ENCODE assay signal across 15 cellular contexts in genomic region chr11:117794772-117795629, GRCh38. TPM values are rescaled to one million over a fixed set of nuclear protein-coding genes. Genes with fewer than 3 reads are reported as not detected.
DNase-seq lines count a peak whose midpoint lies in the region; TF ChIP-seq lines count a peak whose summit lies in the region.
"Had no signal": no experiment of that assay in that cellular context is flagged by ENCODE, and none has a peak within 500 bp of the region (broad histone marks: within the 10 kb centered on the region; RNA-seq: fewer than 3 reads in every experiment).

No MANE protein-coding gene starts in this region.

- no peaks in the 10 kb centered on the region for H3K36me3 ChIP-seq in CD8-positive, alpha-beta memory T cell (ENCODE audit: insufficient read depth, low read length)
- H3K36me3 ChIP-seq in hepatocyte (replicated peaks; ENCODE audit: insufficient read depth, low read depth) (no peaks in the 10 kb centered on the region), SK-N-SH (replicated peaks in 1 of 2; ENCODE audit: control insufficient read depth in 1 of 2, insufficient read depth in 2 of 2, low read length in 1 of 2) (no peaks in the 10 kb centered on the region)
- H3K36me3 ChIP-seq: breast epithelium, esophagus muscularis mucosa had no signal

- peaks cover 59 to 70% of the 10 kb centered on the region in 2 donors for H3K27me3 Mint-ChIP-seq in CD8-positive, alpha-beta memory T cell
- H3K27me3 Mint-ChIP-seq in nephron (ENCODE audit: low read depth): peaks cover 84% of the 10 kb centered on the region

- peaks cover 42% of the 10 kb centered on the region for H3K27me3 ChIP-seq in CD8-positive, alpha-beta memory T cell (ENCODE audit: insufficient read depth, low read length, poor library complexity, severe bottlenecking)
- H3K27me3 ChIP-seq in hepatocyte (peaks cover 78% of the 10 kb centered on the region), SK-N-SH (ENCODE audit: insufficient read depth) (peaks cover 28% of the 10 kb centered on the region)
- H3K27me3 ChIP-seq: testis had no signal

- 58% methylated on average over 25 of the region's 29 CpGs for WGBS in hepatocyte (ENCODE audit: low lambda C conversion rate, missing lambda C conversion rate)
- WGBS in SK-N-SH (ENCODE audit: low lambda C conversion rate): 64% methylated on average over 22 of the region's 29 CpGs

- H3K36me3 Mint-ChIP-seq in CD8-positive, alpha-beta memory T cell: no peaks in the 10 kb centered on the region
- H3K36me3 Mint-ChIP-seq in nephron (ENCODE audit: low read depth): no peaks in the 10 kb centered on the region

- no peaks in the 10 kb centered on the region for H3F3A ChIP-seq in SK-N-SH (replicated peaks; ENCODE audit: insufficient read depth)

- H3K9ac ChIP-seq in SK-N-SH: no peak overlapping the region

- peak overlapping the region; percentile 92 for H3K4me2 ChIP-seq in hepatocyte
- H3K4me2 ChIP-seq in SK-N-SH: no peak overlapping the region

- no peak for DNase-seq in CD8-positive, alpha-beta memory T cell
- DNase-seq in NCI-H526 (lab: John Stamatoyannopoulos, UW) (peak; percentile 76 to 85), hepatocyte (ENCODE audit: low spot score) (no peak), Kasumi-1 (lab: John Stamatoyannopoulos, UW) (no peak), SK-N-DZ (ENCODE audit: low spot score) (no peak), SK-N-SH (no peak), globus pallidus (ENCODE audit: low spot score) (no peak)
- DNase-seq: activated CD4-positive, alpha-beta T cell treated with anti-CD3 and anti-CD28 coated beads, Interleukin-2, amount 50 U/mL, for 1 hour; activated naive CD4-positive, alpha-beta T cell treated with anti-CD3 and anti-CD28 coated beads, Interleukin-2, amount 50 U/mL, for 16 hours; kidney glomerular epithelial cell; testis had no signal

- H4K20me1 ChIP-seq in hepatocyte (ENCODE audit: insufficient read depth, poor library complexity, severe bottlenecking) (no peaks in the 10 kb centered on the region), SK-N-SH (ENCODE audit: insufficient read depth) (no peaks in the 10 kb centered on the region)

- peaks cover 0 to 22% (median 14%) of the 10 kb centered on the region in 3 donors for H3K4me1 Mint-ChIP-seq in CD8-positive, alpha-beta memory T cell
- H3K4me1 Mint-ChIP-seq in nephron: peaks cover 57% of the 10 kb centered on the region

- H3K27ac ChIP-seq in CD8-positive, alpha-beta memory T cell (ENCODE audit: low read depth, low read length): no peak overlapping the region
- H3K27ac ChIP-seq in hepatocyte (no peak overlapping the region), SK-N-SH (ENCODE audit: low read depth in 2 of 2, low read length in 1 of 2) (no peak overlapping the region)
- H3K27ac ChIP-seq: breast epithelium, esophagus muscularis mucosa, testis had no signal

- H3K27ac Mint-ChIP-seq in CD8-positive, alpha-beta memory T cell: peak overlapping the region in 1 of 8 donors; percentile 90
- no peak overlapping the region for H3K27ac Mint-ChIP-seq in nephron

- POLR2A ChIA-PET in CD8-positive, alpha-beta memory T cell (lab: Charles Lee): no interaction called here
- POLR2A ChIA-PET in SK-N-SH (lab: Yijun Ruan, JAX): no interaction called here

- CTCF ChIA-PET in CD8-positive, alpha-beta memory T cell (lab: Charles Lee): no interaction called here
- CTCF ChIA-PET in SK-N-SH (lab: Yijun Ruan, JAX): interaction anchor here (0.6 to 5.6 kb wide), 6 partner anchors 9 to 379 kb away, joined by 3 to 46 read pairs (median 6); no protein-coding TSS in a partner anchor

- no peak for TF ChIP-seq RAD21 in SK-N-SH (IDR thresholded peaks at IDR 0.05; ENCODE audit: low read length)

- H3K79me2 ChIP-seq in hepatocyte (no peaks in the 10 kb centered on the region), SK-N-SH (ENCODE audit: insufficient read depth) (no peaks in the 10 kb centered on the region)

- H3K4me3 Mint-ChIP-seq in CD8-positive, alpha-beta memory T cell: peak overlapping the region in 6 of 7 donors; percentile 21 to 76 (median 56)
- peak overlapping the region; percentile 73 to 82 (median 81) for H3K4me3 Mint-ChIP-seq in nephron

- TF ChIP-seq CTCF in hepatocyte (IDR thresholded peaks at IDR 0.05; ENCODE audit: poor library complexity): no peak
- TF ChIP-seq CTCF in nephron (IDR thresholded peaks at IDR 0.05; ENCODE audit: unreplicated experiment in 3 of 3): no peak
- no peak for TF ChIP-seq CTCF in SK-N-SH (IDR thresholded peaks at IDR 0.05)

- no peaks in the 10 kb centered on the region for H3K9me3 ChIP-seq in CD8-positive, alpha-beta memory T cell (ENCODE audit: low read length)
- H3K9me3 ChIP-seq in hepatocyte (ENCODE audit: low read depth) (no peaks in the 10 kb centered on the region), SK-N-SH (no peaks in the 10 kb centered on the region)
- H3K9me3 ChIP-seq: breast epithelium, esophagus muscularis mucosa, testis had no signal

- H2AFZ ChIP-seq in hepatocyte: no peak overlapping the region
- H2AFZ ChIP-seq in SK-N-SH (ENCODE audit: low read depth): no peak overlapping the region

- peaks cover 18% of the 10 kb centered on the region for H3K4me1 ChIP-seq in CD8-positive, alpha-beta memory T cell (ENCODE audit: insufficient read depth, low read length)
- H3K4me1 ChIP-seq in hepatocyte (ENCODE audit: insufficient read depth): peaks cover 13% of the 10 kb centered on the region
- H3K4me1 ChIP-seq in SK-N-SH (ENCODE audit: control insufficient read depth in 1 of 2, insufficient read depth in 2 of 2, low read depth in 1 of 2, low read length in 1 of 2): peaks cover 0 to 14% of the 10 kb centered on the region in 2 experiments; a peak in 1 of 4 replicates

- no peak for TF ChIP-seq EP300 in SK-N-SH (IDR thresholded peaks at IDR 0.05; ENCODE audit: borderline replicate concordance in 1 of 2, low read depth in 1 of 2, low read length in 1 of 2)

- H3K4me3 ChIP-seq in CD8-positive, alpha-beta memory T cell (ENCODE audit: low read length): no peak overlapping the region
- H3K4me3 ChIP-seq in hepatocyte (no peak overlapping the region), SK-N-SH (ENCODE audit: low read depth in 2 of 2, low read length in 1 of 2) (no peak overlapping the region)

- no peaks in the 10 kb centered on the region for H3K9me2 ChIP-seq in hepatocyte (replicated peaks; ENCODE audit: insufficient read depth)
- no peaks in the 10 kb centered on the region for H3K9me2 ChIP-seq in SK-N-SH

- H3K9me3 Mint-ChIP-seq in CD8-positive, alpha-beta memory T cell: no peaks in the 10 kb centered on the region
- H3K9me3 Mint-ChIP-seq in nephron: no peaks in the 10 kb centered on the region

TF ChIP-seq in SK-N-SH, 30 proteins besides CTCF, POLR2A, EP300 and RAD21:
- no peak for TF ChIP-seq GATA2 (CRISPR knock-in tag; IDR thresholded peaks at IDR 0.05)
TF ChIP-seq in SK-N-SH: peak in this region for 0.

RNA-seq across cellular contexts. Expression of gene DSCAML1, which starts 2.0 kb away (rescaled TPM):
- under 1 TPM; 0.48 to 0.91 TPM for total RNA-seq in CD8-positive, alpha-beta memory T cell
- not detected for polyA plus RNA-seq in CD8-positive, alpha-beta memory T cell
- 2.6 and 3.2 TPM in 2 replicates for total RNA-seq in hepatocyte
- polyA plus RNA-seq in hepatocyte (0.46 and 1.1 TPM in 2 replicates), SK-N-SH (2012; rRNA removed) (not detected in 2 replicates)
- 0.22 and 0.28 TPM in 2 replicates for polyA plus RNA-seq in SK-N-DZ (2014; cell fraction: cytosol; rRNA removed)
- polyA plus RNA-seq in SK-N-DZ (2014; cell fraction: nucleus; rRNA removed): 0.02 and 0.04 TPM in 2 replicates
- polyA plus RNA-seq in SK-N-SH (2012; cell fraction: cytosol; rRNA removed): under 0.01 TPM in 1 of 2 replicates, not detected in the other
- not detected in 2 replicates for polyA plus RNA-seq in SK-N-SH (2012; cell fraction: nucleus; rRNA removed)
- total RNA-seq: glomerular endothelial cell had no signal

RNA-seq across cellular contexts. Expression of gene FXYD2, which starts 29.5 kb away (rescaled TPM):
- 1 to 10 TPM; 5.4 to 8.0 TPM for total RNA-seq in CD8-positive, alpha-beta memory T cell
- 67.9 TPM for polyA plus RNA-seq in CD8-positive, alpha-beta memory T cell
- 72.7 and 100 TPM in 2 replicates for total RNA-seq in hepatocyte
- polyA plus RNA-seq in hepatocyte (93.8 and 97.7 TPM in 2 replicates), SK-N-SH (2012; rRNA removed) (not detected in 2 replicates)
- polyA plus RNA-seq in SK-N-DZ (2014; cell fraction: cytosol; rRNA removed): not detected in 2 replicates
- polyA plus RNA-seq in SK-N-DZ (2014; cell fraction: nucleus; rRNA removed): not detected in 2 replicates
- 0.03 TPM in 1 of 2 replicates, not detected in the other for polyA plus RNA-seq in SK-N-SH (2012; cell fraction: cytosol; rRNA removed)
- not detected in 2 replicates for polyA plus RNA-seq in SK-N-SH (2012; cell fraction: nucleus; rRNA removed)

Comparison
In these comparisons a context has a peak if more than half of its experiments do, and no peak if none do; other contexts are left out.
1. DNase-seq: peak in NCI-H526 (2 of 2); none in CD8-positive, alpha-beta memory T cell (0 of 5), hepatocyte (single experiment), Kasumi-1 (0 of 2), SK-N-DZ (single experiment), SK-N-SH (single experiment) and globus pallidus (single experiment).
2. RNA of gene FXYD2, which starts 29.5 kb away (polyA plus RNA-seq): 93.8 to 97.7 TPM in hepatocyte and 67.9 TPM in CD8-positive, alpha-beta memory T cell (single experiment); 0.03 TPM in SK-N-SH; every median in the first group is over 10 times any median in the second.